40 cellular contexts compared by ENCODE assay signal in genomic region chr1:203490607-203491006, GRCh38. TPM values are rescaled to one million over a fixed set of nuclear protein-coding genes. Genes with fewer than 3 reads are reported as not detected.
"Had no signal": no experiment of that assay in that cellular context is flagged by ENCODE, and none has a peak within 500 bp of the region (broad histone marks: within the 10 kb centered on the region; RNA-seq: fewer than 3 reads in every experiment).

No MANE protein-coding gene starts in this region.

- H3K4me3 Mint-ChIP-seq: activated B cell treated with CpG ODN at 0.5 μM for 24 hours; activated CD4-positive, alpha-beta memory T cell treated with anti-CD3 and anti-CD28 coated beads for 36 hours; activated CD4-positive, alpha-beta T cell treated with anti-CD3 and anti-CD28 coated beads, Interleukin-2, amount 10 ng/mL, durations not matched to agents 24 days and 14 days; activated CD8-positive, alpha-beta T cell treated with anti-CD3 and anti-CD28 coated beads for 36 hours; activated naive CD4-positive, alpha-beta T cell treated with anti-CD3 and anti-CD28 coated beads, Interleukin-2, amount 10 ng/mL, durations not matched to agents 7 days and 5 days; activated naive CD8-positive, alpha-beta T cell treated with anti-CD3 and anti-CD28 coated beads for 36 hours; activated T-cell treated with anti-CD3 and anti-CD28 coated beads, Interleukin-2, amount 50 U/mL, for 4 hours; activated T-cell treated with anti-CD3 and anti-CD28 coated beads, Interleukin-2, amount 50 U/mL, for 72 hours; activated T-helper 1 cell treated with anti-CD3 and anti-CD28 coated beads, Interleukin-12 subunit alpha, Interleukin-12 subunit beta, Interleukin-2, Interleukin-4 antibody, amounts not matched to agents 30 ng/mL and 10 ng/mL and 1 ng/mL, durations not matched to agents 14 hours and 24 hours and 36 hours; activated T-helper 17 cell treated with anti-CD3 and anti-CD28 coated beads, Interleukin-2, amount 50 U/mL, for 72 hours; central memory CD8-positive, alpha-beta T cell; T-helper 1 cell treated with Interleukin-12 subunit alpha and Interleukin-12 subunit beta and Interleukin-4 antibody, amounts not matched to agents 30 μg/mL and 1 μg/mL, for 36 hours; T-helper 2 cell treated with Interferon-gamma antibody and Interleukin-4, amounts not matched to agents 5 μg/mL and 100 μg/mL, for 36 hours had no signal

- H3K27me3 Mint-ChIP-seq: activated CD8-positive, alpha-beta T cell treated with anti-CD3 and anti-CD28 coated beads for 36 hours; activated naive CD8-positive, alpha-beta T cell treated with anti-CD3 and anti-CD28 coated beads for 36 hours had no signal

- FAIRE-seq: astrocyte, TTC549 had no signal

- H3K36me3 ChIP-seq: adrenal gland, brain microvascular endothelial cell, breast epithelium, cardiac muscle cell had no signal

- H3K27ac Mint-ChIP-seq: activated B cell treated with CpG ODN at 0.5 μM for 24 hours; activated CD4-positive, alpha-beta memory T cell treated with anti-CD3 and anti-CD28 coated beads for 36 hours; activated CD4-positive, alpha-beta T cell treated with anti-CD3 and anti-CD28 coated beads, Interleukin-2, amount 10 ng/mL, durations not matched to agents 24 days and 14 days; activated CD8-positive, alpha-beta T cell treated with anti-CD3 and anti-CD28 coated beads for 36 hours; activated naive CD4-positive, alpha-beta T cell treated with anti-CD3 and anti-CD28 coated beads, Interleukin-2, amount 10 ng/mL, durations not matched to agents 7 days and 5 days; activated naive CD4-positive, alpha-beta T cell treated with anti-CD3 and anti-CD28 coated beads, Interleukin-2, amount 50 U/mL, for 72 hours; activated naive CD8-positive, alpha-beta T cell treated with anti-CD3 and anti-CD28 coated beads for 36 hours; activated T-cell treated with anti-CD3 and anti-CD28 coated beads, Interleukin-2, amount 50 U/mL, for 72 hours; activated T-helper 1 cell treated with anti-CD3 and anti-CD28 coated beads, Interleukin-12 subunit alpha, Interleukin-12 subunit beta, Interleukin-2, Interleukin-4 antibody, amounts not matched to agents 30 ng/mL and 10 ng/mL and 1 ng/mL, durations not matched to agents 14 hours and 24 hours and 36 hours; T-helper 1 cell treated with Interleukin-12 subunit alpha and Interleukin-12 subunit beta and Interleukin-4 antibody, amounts not matched to agents 30 μg/mL and 1 μg/mL, for 36 hours; T-helper 2 cell treated with Interferon-gamma antibody and Interleukin-4, amounts not matched to agents 5 μg/mL and 100 μg/mL, for 36 hours had no signal

- ATAC-seq: activated CD8-positive, alpha-beta T cell treated with anti-CD3 and anti-CD28 coated beads for 36 hours; activated naive CD4-positive, alpha-beta T cell treated with anti-CD3 and anti-CD28 coated beads, Interleukin-2, amount 50 U/mL, for 72 hours; activated T-cell treated with anti-CD3 and anti-CD28 coated beads, Interleukin-2, amount 50 U/mL, for 4 hours; activated T-cell treated with anti-CD3 and anti-CD28 coated beads, Interleukin-2, amount 50 U/mL, for 72 hours; activated T-helper 17 cell treated with anti-CD3 and anti-CD28 coated beads, Interleukin-2, amount 50 U/mL, for 72 hours; body of pancreas had no signal

- H3K27ac ChIP-seq: adrenal gland, body of pancreas, brain microvascular endothelial cell, breast epithelium, cardiac muscle cell had no signal

- H3K27me3 ChIP-seq: adrenal gland, body of pancreas, brain microvascular endothelial cell, breast epithelium had no signal

- H3K36me3 Mint-ChIP-seq: activated CD4-positive, alpha-beta memory T cell treated with anti-CD3 and anti-CD28 coated beads for 36 hours; activated naive CD4-positive, alpha-beta T cell treated with anti-CD3 and anti-CD28 coated beads, Interleukin-2, amount 10 ng/mL, durations not matched to agents 7 days and 5 days; activated naive CD4-positive, alpha-beta T cell treated with anti-CD3 and anti-CD28 coated beads, Interleukin-2, amount 50 U/mL, for 72 hours; activated naive CD8-positive, alpha-beta T cell treated with anti-CD3 and anti-CD28 coated beads for 36 hours had no signal

- H3K4me1 Mint-ChIP-seq: activated T-helper 17 cell treated with anti-CD3 and anti-CD28 coated beads, Interleukin-2, amount 50 U/mL, for 72 hours; central memory CD8-positive, alpha-beta T cell had no signal

- DNase-seq: activated B cell treated with CpG ODN at 0.5 μM for 24 hours; activated CD4-positive, alpha-beta memory T cell treated with anti-CD3 and anti-CD28 coated beads for 36 hours; activated CD4-positive, alpha-beta T cell treated with anti-CD3 and anti-CD28 coated beads for 4 hours; activated CD4-positive, alpha-beta T cell treated with anti-CD3 and anti-CD28 coated beads, Interleukin-2, amount 10 ng/mL, durations not matched to agents 24 days and 14 days; activated CD4-positive, alpha-beta T cell treated with anti-CD3 and anti-CD28 coated beads, Interleukin-2, amount 50 U/mL, for 1 hour; activated CD4-positive, alpha-beta T cell treated with anti-CD3 and anti-CD28 coated beads, Interleukin-2, amount 50 U/mL, for 4 hours; activated CD4-positive, CD25-positive, alpha-beta regulatory T cell treated with anti-CD3 and anti-CD28 coated beads, Interleukin-2, amount 50 U/mL, for 72 hours; activated CD8-positive, alpha-beta memory T cell treated with anti-CD3 and anti-CD28 coated beads, Interleukin-2, amount 50 U/mL, for 4 hours; activated CD8-positive, alpha-beta T cell treated with anti-CD3 and anti-CD28 coated beads for 36 hours; activated effector memory CD4-positive, alpha-beta T cell treated with anti-CD3 and anti-CD28 coated beads, Interleukin-2, amount 50 U/mL, for 16 hours; activated gamma-delta T cell treated with Interleukin-2 at 50 U/mL for 16 hours; activated naive CD4-positive, alpha-beta T cell treated with anti-CD3 and anti-CD28 coated beads, Interleukin-2, amount 10 ng/mL, durations not matched to agents 7 days and 5 days; activated naive CD4-positive, alpha-beta T cell treated with Interleukin-2 at 50 U/mL for 16 hours; activated naive CD8-positive, alpha-beta T cell treated with anti-CD3 and anti-CD28 coated beads for 36 hours; activated T-cell treated with anti-CD3 and anti-CD28 coated beads for 4 hours; activated T-cell treated with anti-CD3 and anti-CD28 coated beads, Interleukin-2, amount 50 U/mL, for 1 hour; activated T-cell treated with anti-CD3 and anti-CD28 coated beads, Interleukin-2, amount 50 U/mL, for 4 hours; activated T-cell treated with anti-CD3 and anti-CD28 coated beads, Interleukin-2, amount 50 U/mL, for 72 hours; adrenal gland; amniotic stem cell; aorta; body of pancreas; brain microvascular endothelial cell; cerebellar nuclear complex; SW 1271; T-helper 1 cell; T-helper 2 cell; T-helper 9 cell had no signal

- H3K4me1 ChIP-seq: breast epithelium had no signal

- H3K4me3 ChIP-seq: adrenal gland, body of pancreas, breast epithelium, cardiac muscle cell had no signal

- H3K9me3 ChIP-seq: adrenal gland, body of pancreas, breast epithelium had no signal

- H3K9me3 Mint-ChIP-seq: activated B cell treated with CpG ODN at 0.5 μM for 24 hours; activated CD4-positive, alpha-beta memory T cell treated with anti-CD3 and anti-CD28 coated beads for 36 hours; activated CD4-positive, alpha-beta T cell treated with anti-CD3 and anti-CD28 coated beads, Interleukin-2, amount 10 ng/mL, durations not matched to agents 24 days and 14 days; activated CD8-positive, alpha-beta T cell treated with anti-CD3 and anti-CD28 coated beads for 36 hours; activated naive CD4-positive, alpha-beta T cell treated with anti-CD3 and anti-CD28 coated beads, Interleukin-2, amount 10 ng/mL, durations not matched to agents 7 days and 5 days; activated naive CD4-positive, alpha-beta T cell treated with anti-CD3 and anti-CD28 coated beads, Interleukin-2, amount 50 U/mL, for 72 hours; activated naive CD8-positive, alpha-beta T cell treated with anti-CD3 and anti-CD28 coated beads for 36 hours; activated T-cell treated with anti-CD3 and anti-CD28 coated beads, Interleukin-2, amount 50 U/mL, for 4 hours; activated T-cell treated with anti-CD3 and anti-CD28 coated beads, Interleukin-2, amount 50 U/mL, for 72 hours; activated T-helper 1 cell treated with anti-CD3 and anti-CD28 coated beads, Interleukin-12 subunit alpha, Interleukin-12 subunit beta, Interleukin-2, Interleukin-4 antibody, amounts not matched to agents 30 ng/mL and 10 ng/mL and 1 ng/mL, durations not matched to agents 14 hours and 24 hours and 36 hours; activated T-helper 17 cell treated with anti-CD3 and anti-CD28 coated beads, Interleukin-2, amount 50 U/mL, for 72 hours; central memory CD8-positive, alpha-beta T cell; T-helper 1 cell treated with Interleukin-12 subunit alpha and Interleukin-12 subunit beta and Interleukin-4 antibody, amounts not matched to agents 30 μg/mL and 1 μg/mL, for 36 hours; T-helper 2 cell treated with Interferon-gamma antibody and Interleukin-4, amounts not matched to agents 5 μg/mL and 100 μg/mL, for 36 hours had no signal

RNA-seq across cellular contexts. Expression of gene OPTC, which starts 3.3 kb away (rescaled TPM):
- total RNA-seq: activated B cell treated with CpG ODN at 0.5 μM for 24 hours; activated CD4-positive, alpha-beta memory T cell treated with anti-CD3 and anti-CD28 coated beads for 36 hours; activated CD4-positive, alpha-beta T cell treated with anti-CD3 and anti-CD28 coated beads, Interleukin-2, amount 10 ng/mL, durations not matched to agents 24 days and 14 days; activated CD8-positive, alpha-beta memory T cell treated with anti-CD3 and anti-CD28 coated beads for 36 hours; activated CD8-positive, alpha-beta T cell treated with anti-CD3 and anti-CD28 coated beads for 36 hours; activated naive CD4-positive, alpha-beta T cell treated with anti-CD3 and anti-CD28 coated beads, Interleukin-2, amount 50 U/mL, for 72 hours; activated naive CD8-positive, alpha-beta T cell treated with anti-CD3 and anti-CD28 coated beads for 36 hours; activated T-cell treated with anti-CD3 and anti-CD28 coated beads, Interleukin-2, amount 50 U/mL, for 4 hours; activated T-cell treated with anti-CD3 and anti-CD28 coated beads, Interleukin-2, amount 50 U/mL, for 72 hours; activated T-helper 1 cell treated with anti-CD3 and anti-CD28 coated beads, Interleukin-12 subunit alpha, Interleukin-12 subunit beta, Interleukin-2, Interleukin-4 antibody, amounts not matched to agents 30 ng/mL and 10 ng/mL and 1 ng/mL, durations not matched to agents 14 hours and 24 hours and 36 hours; activated T-helper 17 cell treated with anti-CD3 and anti-CD28 coated beads, Interleukin-2, amount 50 U/mL, for 72 hours; adrenal gland; aorta; astrocyte; body of pancreas; breast epithelium; cardiac muscle cell; chondrocyte had no signal
- polyA plus RNA-seq: cardiac muscle cell had no signal

RNA-seq across cellular contexts. Expression of gene PRELP, which starts 15.0 kb away (rescaled TPM):
- total RNA-seq: activated B cell treated with CpG ODN at 0.5 μM for 24 hours; activated CD4-positive, alpha-beta memory T cell treated with anti-CD3 and anti-CD28 coated beads for 36 hours; activated CD4-positive, alpha-beta T cell treated with anti-CD3 and anti-CD28 coated beads, Interleukin-2, amount 10 ng/mL, durations not matched to agents 24 days and 14 days; activated CD8-positive, alpha-beta memory T cell treated with anti-CD3 and anti-CD28 coated beads for 36 hours; activated CD8-positive, alpha-beta T cell treated with anti-CD3 and anti-CD28 coated beads for 36 hours; activated naive CD8-positive, alpha-beta T cell treated with anti-CD3 and anti-CD28 coated beads for 36 hours; activated T-cell treated with anti-CD3 and anti-CD28 coated beads, Interleukin-2, amount 50 U/mL, for 72 hours; activated T-helper 1 cell treated with anti-CD3 and anti-CD28 coated beads, Interleukin-12 subunit alpha, Interleukin-12 subunit beta, Interleukin-2, Interleukin-4 antibody, amounts not matched to agents 30 ng/mL and 10 ng/mL and 1 ng/mL, durations not matched to agents 14 hours and 24 hours and 36 hours; activated T-helper 17 cell treated with anti-CD3 and anti-CD28 coated beads, Interleukin-2, amount 50 U/mL, for 72 hours; cardiac muscle cell had no signal
